Comparison of ENCODE assay signal across 25 cellular contexts in the genomic region with DNA sequence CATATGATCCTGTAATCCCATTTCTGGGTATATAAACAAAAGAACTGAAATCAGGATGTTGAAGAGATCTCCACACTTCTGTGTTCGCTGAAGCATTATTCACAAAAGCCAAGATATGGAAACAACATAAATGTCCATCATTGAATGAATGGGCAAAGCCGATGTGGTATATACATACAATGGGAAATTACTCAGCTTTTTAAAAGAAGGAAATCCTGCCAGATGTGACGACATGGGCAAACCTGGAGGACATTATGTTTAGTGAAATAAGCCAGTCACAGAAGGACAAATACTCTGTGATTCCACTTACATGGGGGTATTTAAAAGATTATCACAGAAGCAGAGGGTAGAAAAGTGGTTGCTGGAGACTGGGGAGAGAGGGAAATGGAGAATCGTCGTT. TPM values are rescaled to one million over a fixed set of nuclear protein-coding genes. Genes with fewer than 3 reads are reported as not detected.
"Had no signal": no experiment of that assay in that cellular context is flagged by ENCODE, and none has a peak within 500 bp of the region (broad histone marks: within the 10 kb centered on the region; RNA-seq: fewer than 3 reads in every experiment).

No MANE protein-coding gene starts in this region.

- H3K36me3 Mint-ChIP-seq: activated CD8-positive, alpha-beta memory T cell treated with anti-CD3 and anti-CD28 coated beads, Interleukin-2, amount 10 ng/mL, durations not matched to agents 7 days and 5 days; activated naive CD8-positive, alpha-beta T cell treated with anti-CD3 and anti-CD28 coated beads for 36 hours; stimulated activated effector memory CD8-positive, alpha-beta T cell treated with anti-CD3 and anti-CD28 coated beads, Interleukin-12 subunit alpha, Interleukin-12 subunit beta, amount 100 ng/mL, for 72 hours had no signal

- H3K4me1 Mint-ChIP-seq: activated CD4-positive, alpha-beta memory T cell treated with anti-CD3 and anti-CD28 coated beads, Interleukin-2, amount 10 ng/mL, durations not matched to agents 7 days and 5 days; activated CD8-positive, alpha-beta memory T cell treated with anti-CD3 and anti-CD28 coated beads, Interleukin-2, amount 10 ng/mL, durations not matched to agents 7 days and 5 days; activated naive CD8-positive, alpha-beta T cell treated with anti-CD3 and anti-CD28 coated beads for 36 hours; activated T-helper 17 cell treated with anti-CD3 and anti-CD28 coated beads, Interleukin-2, amount 50 U/mL, for 72 hours; stimulated activated effector memory CD8-positive, alpha-beta T cell treated with anti-CD3 and anti-CD28 coated beads, Interleukin-12 subunit alpha, Interleukin-12 subunit beta, amount 100 ng/mL, for 72 hours had no signal

- H3K4me1 ChIP-seq: left lung, sigmoid colon, stomach had no signal

- H3K27me3 ChIP-seq: dorsolateral prefrontal cortex, left lung, sigmoid colon, stomach had no signal

- H3K27ac Mint-ChIP-seq: activated CD4-positive, alpha-beta memory T cell treated with anti-CD3 and anti-CD28 coated beads, Interleukin-2, amount 10 ng/mL, durations not matched to agents 7 days and 5 days; activated CD8-positive, alpha-beta memory T cell treated with anti-CD3 and anti-CD28 coated beads, Interleukin-2, amount 10 ng/mL, durations not matched to agents 7 days and 5 days; activated naive CD8-positive, alpha-beta T cell treated with anti-CD3 and anti-CD28 coated beads for 36 hours; activated T-helper 17 cell treated with anti-CD3 and anti-CD28 coated beads, Interleukin-2, amount 50 U/mL, for 72 hours; nephron progenitor cell; stimulated activated effector memory CD8-positive, alpha-beta T cell treated with anti-CD3 and anti-CD28 coated beads, Interleukin-12 subunit alpha, Interleukin-12 subunit beta, amount 100 ng/mL, for 72 hours had no signal

- ATAC-seq: activated CD8-positive, alpha-beta memory T cell treated with anti-CD3 and anti-CD28 coated beads, Interleukin-2, amount 10 ng/mL, durations not matched to agents 7 days and 5 days; activated T-helper 17 cell treated with anti-CD3 and anti-CD28 coated beads, Interleukin-2, amount 50 U/mL, for 72 hours; left lung; stimulated activated effector memory CD8-positive, alpha-beta T cell treated with anti-CD3 and anti-CD28 coated beads, Interleukin-12 subunit alpha, Interleukin-12 subunit beta, amount 100 ng/mL, for 72 hours had no signal

- H3K36me3 ChIP-seq: cardiac muscle cell, left lung, sigmoid colon, stomach had no signal

- H3K9me3 Mint-ChIP-seq: activated CD4-positive, alpha-beta memory T cell treated with anti-CD3 and anti-CD28 coated beads, Interleukin-2, amount 10 ng/mL, durations not matched to agents 7 days and 5 days; activated naive CD8-positive, alpha-beta T cell treated with anti-CD3 and anti-CD28 coated beads for 36 hours; activated T-helper 17 cell treated with anti-CD3 and anti-CD28 coated beads, Interleukin-2, amount 50 U/mL, for 72 hours; stimulated activated effector memory CD8-positive, alpha-beta T cell treated with anti-CD3 and anti-CD28 coated beads, Interleukin-12 subunit alpha, Interleukin-12 subunit beta, amount 100 ng/mL, for 72 hours had no signal

- FAIRE-seq: TTC549 had no signal

- H3K27me3 Mint-ChIP-seq: activated naive CD8-positive, alpha-beta T cell treated with anti-CD3 and anti-CD28 coated beads for 36 hours; activated T-helper 17 cell treated with anti-CD3 and anti-CD28 coated beads, Interleukin-2, amount 50 U/mL, for 72 hours had no signal

- H3K9me3 ChIP-seq: left lung, sigmoid colon, stomach had no signal

- DNase-seq: activated CD4-positive, alpha-beta memory T cell treated with anti-CD3 and anti-CD28 coated beads, Interleukin-2, amount 10 ng/mL, durations not matched to agents 7 days and 5 days; activated CD4-positive, alpha-beta T cell treated with anti-CD3 and anti-CD28 coated beads for 48 hours; activated CD4-positive, CD25-positive, alpha-beta regulatory T cell; activated CD8-positive, alpha-beta memory T cell treated with anti-CD3 and anti-CD28 coated beads, Interleukin-2, amount 10 ng/mL, durations not matched to agents 7 days and 5 days; activated naive CD4-positive, alpha-beta T cell; activated naive CD8-positive, alpha-beta T cell treated with anti-CD3 and anti-CD28 coated beads for 36 hours; activated T-cell treated with anti-CD3 and anti-CD28 coated beads, Interleukin-2, amount 50 U/mL, for 1 hour; amygdala; dorsolateral prefrontal cortex; foreskin melanocyte; left lung; mammary epithelial cell; midbrain; nephron progenitor cell; nucleus accumbens; sigmoid colon; stimulated activated CD4-positive, alpha-beta T cell treated with anti-CD3 and anti-CD28 coated beads, Interleukin-4, amount 100 ng/mL, for 24 hours; stomach; trophoblast cell had no signal

- H3K27ac ChIP-seq: cardiac muscle cell, dorsolateral prefrontal cortex, left lung, sigmoid colon, stomach had no signal

- H3K4me3 ChIP-seq: cardiac muscle cell, dorsolateral prefrontal cortex, left lung, sigmoid colon, stomach had no signal

- H3K4me3 Mint-ChIP-seq: activated CD4-positive, alpha-beta memory T cell treated with anti-CD3 and anti-CD28 coated beads, Interleukin-2, amount 10 ng/mL, durations not matched to agents 7 days and 5 days; activated CD8-positive, alpha-beta memory T cell treated with anti-CD3 and anti-CD28 coated beads, Interleukin-2, amount 10 ng/mL, durations not matched to agents 7 days and 5 days; activated naive CD8-positive, alpha-beta T cell treated with anti-CD3 and anti-CD28 coated beads for 36 hours; activated T-helper 17 cell treated with anti-CD3 and anti-CD28 coated beads, Interleukin-2, amount 50 U/mL, for 72 hours; nephron progenitor cell; stimulated activated effector memory CD8-positive, alpha-beta T cell treated with anti-CD3 and anti-CD28 coated beads, Interleukin-12 subunit alpha, Interleukin-12 subunit beta, amount 100 ng/mL, for 72 hours had no signal

RNA-seq across cellular contexts. Expression of a gene that starts 39.2 kb away (rescaled TPM):
- total RNA-seq: epithelial cell of proximal tubule, kidney epithelial cell had no signal
